Comparison of ENCODE assay signal across 11 cellular contexts in the genomic region with DNA sequence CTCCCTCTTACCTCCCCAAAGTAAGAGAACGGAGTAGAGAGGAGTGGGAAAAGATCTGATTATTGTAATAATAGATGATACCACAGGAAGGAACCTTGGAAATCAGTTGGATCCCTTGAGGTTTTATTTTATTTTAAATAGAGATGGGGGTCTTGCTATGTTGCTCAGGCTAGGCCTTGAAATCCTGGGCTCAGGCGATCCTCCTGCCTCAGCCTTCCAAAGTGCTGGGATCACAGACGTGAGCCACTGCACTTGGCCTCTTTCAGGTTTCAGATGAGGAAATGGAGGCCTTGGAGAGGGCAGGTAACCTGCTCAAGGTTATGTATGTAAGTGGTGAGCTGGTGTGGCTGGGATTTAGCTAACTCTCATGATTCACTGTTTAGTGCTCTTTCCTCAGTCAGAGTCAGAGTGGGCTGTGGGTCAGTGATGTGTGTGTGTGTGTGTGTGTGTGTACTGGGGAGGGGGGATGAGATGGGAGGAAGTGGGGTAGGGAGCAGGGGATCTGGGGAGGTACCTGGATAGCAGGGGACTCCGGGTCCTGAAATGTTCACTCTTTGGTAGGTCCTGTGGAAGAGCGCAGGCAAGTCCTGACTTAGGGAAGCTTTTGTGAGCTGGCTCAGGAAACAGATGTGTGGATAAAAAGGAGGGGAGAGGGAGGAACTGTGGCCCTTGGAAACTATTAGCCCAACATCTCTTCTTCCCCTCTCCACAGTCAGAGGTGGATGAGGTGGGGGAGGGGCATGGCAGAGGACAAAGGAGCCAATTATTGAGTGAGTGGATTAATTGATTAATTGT. TPM values are rescaled to one million over a fixed set of nuclear protein-coding genes. Genes with fewer than 3 reads are reported as not detected.
DNase-seq lines count a peak whose midpoint lies in the region; ATAC-seq and TF ChIP-seq lines count a peak whose summit lies in the region.
"Had no signal": no experiment of that assay in that cellular context is flagged by ENCODE, and none has a peak within 500 bp of the region (broad histone marks: within the 10 kb centered on the region; RNA-seq: fewer than 3 reads in every experiment).

No MANE protein-coding gene starts in this region.

- intact Hi-C loops in activated CD4-positive, alpha-beta T cell treated with anti-CD3 and anti-CD28 coated beads for 36 hours (cut with DNase I, micrococcal nuclease) = loop anchor here in 1 of 2 experiments (1.0 kb wide), 1 partner anchor 10 kb away; no protein-coding TSS in a partner anchor

- peaks cover 34% of the 10 kb centered on the region for H3K27me3 Mint-ChIP-seq in activated CD4-positive, alpha-beta T cell treated with anti-CD3 and anti-CD28 coated beads for 36 hours
- H3K27me3 Mint-ChIP-seq in glutamatergic neuron (ENCODE audit: unreplicated experiment) (peaks cover 4% of the 10 kb centered on the region), mesothelial cell of epicardium (ENCODE audit: low read depth) (peaks cover 63% of the 10 kb centered on the region)

- H3K4me3 ChIP-seq in OCI-LY1 (ENCODE audit: low read depth, low read length, poor library complexity, severe bottlenecking) (peak overlapping the region; percentile 66), skeletal muscle tissue (ENCODE audit: low read length in 3 of 3) (peak overlapping the region in 2 of 3 donors; percentile 34 to 41)
- H3K4me3 ChIP-seq: SK-N-MC had no signal

- no peak for DNase-seq in activated CD4-positive, alpha-beta T cell treated with anti-CD3 and anti-CD28 coated beads for 36 hours
- DNase-seq in activated CD4-positive, alpha-beta T cell treated with anti-CD3 and anti-CD28 coated beads, Interleukin-2, amount 50 U/mL, for 1 hour = no peak
- DNase-seq in glutamatergic neuron (no peak), mesothelial cell of epicardium (ENCODE audit: low spot score in 2 of 2, unreplicated experiment in 2 of 2) (no peak), germinal center (ENCODE audit: low spot score) (no peak)

- 0 out of 2 replicates have a peak, but pooled peaks cover 5% of the 10 kb centered on the region for H3K36me3 ChIP-seq in OCI-LY1 (ENCODE audit: insufficient read depth, low read length)
- H3K36me3 ChIP-seq in skeletal muscle tissue (ENCODE audit: control insufficient read depth in 3 of 3, insufficient read depth in 3 of 3, low read length in 3 of 3) = no peaks in the 10 kb centered on the region

- CTCF ChIA-PET in activated CD4-positive, alpha-beta T cell treated with anti-CD3 and anti-CD28 coated beads for 36 hours (lab: Charles Lee) = interaction anchor here (0.6 to 3.7 kb wide), 27 partner anchors 10 to 1964 kb away, joined by 3 to 92 read pairs (median 5); a partner anchor contains a TSS

- H3K9me3 ChIP-seq in OCI-LY1 (ENCODE audit: low read length) (no peaks in the 10 kb centered on the region), skeletal muscle tissue (ENCODE audit: control insufficient read depth in 3 of 3, low read length in 3 of 3) (no peaks in the 10 kb centered on the region)

- H4K20me1 ChIP-seq in OCI-LY1 (ENCODE audit: insufficient read depth, low read length) = no peaks in the 10 kb centered on the region

- H3K4me2 ChIP-seq in OCI-LY1 (ENCODE audit: low read length) = peak overlapping the region; percentile 76

- peak overlapping the region; percentile 43 for H3K27ac Mint-ChIP-seq in activated CD4-positive, alpha-beta T cell treated with anti-CD3 and anti-CD28 coated beads for 36 hours
- H3K27ac Mint-ChIP-seq in glutamatergic neuron (ENCODE audit: unreplicated experiment) (peak overlapping the region; percentile 90), mesothelial cell of epicardium (no peak overlapping the region)

- peak; percentile 21 for ATAC-seq in activated CD4-positive, alpha-beta T cell treated with anti-CD3 and anti-CD28 coated beads for 36 hours
- ATAC-seq in HG03045 (IDR thresholded peaks at IDR 0.05; ENCODE audit: unreplicated experiment) = no peak

- peaks cover 11% of the 10 kb centered on the region for H3K4me1 Mint-ChIP-seq in activated CD4-positive, alpha-beta T cell treated with anti-CD3 and anti-CD28 coated beads for 36 hours
- H3K4me1 Mint-ChIP-seq in glutamatergic neuron (ENCODE audit: low read depth, unreplicated experiment) = peaks cover 20% of the 10 kb centered on the region
- H3K4me1 Mint-ChIP-seq in mesothelial cell of epicardium = peaks cover 46% of the 10 kb centered on the region

- POLR2A ChIA-PET in activated CD4-positive, alpha-beta T cell treated with anti-CD3 and anti-CD28 coated beads for 36 hours (lab: Charles Lee) = interaction anchor here (0.6 kb wide), 1 partner anchor 213 kb away, joined by 3 read pairs; no protein-coding TSS in a partner anchor

- H3K4me1 ChIP-seq in OCI-LY1 (ENCODE audit: insufficient read depth, low read length, severe bottlenecking) = peaks cover 76% of the 10 kb centered on the region
- peaks cover 11 to 12% (median 12%) of the 10 kb centered on the region in 3 donors for H3K4me1 ChIP-seq in skeletal muscle tissue (ENCODE audit: control insufficient read depth in 3 of 3, insufficient read depth in 3 of 3, low read length in 3 of 3)

- H3K79me2 ChIP-seq in OCI-LY1 (ENCODE audit: insufficient read depth, low read length) = no peaks in the 10 kb centered on the region

- no peak for TF ChIP-seq CTCF in OCI-LY1 (IDR thresholded peaks at IDR 0.05; ENCODE audit: low read length)
- TF ChIP-seq CTCF in glutamatergic neuron (IDR thresholded peaks at IDR 0.05; ENCODE audit: partially characterized antibody, unreplicated experiment) = no peak
- TF ChIP-seq CTCF in mesothelial cell of epicardium (IDR thresholded peaks at IDR 0.05; ENCODE audit: unreplicated experiment) = no peak

- no peak overlapping the region for H2AFZ ChIP-seq in OCI-LY1 (ENCODE audit: low read length)

- H3K9me3 Mint-ChIP-seq in activated CD4-positive, alpha-beta T cell treated with anti-CD3 and anti-CD28 coated beads for 36 hours (ENCODE audit: low read depth) = no peaks in the 10 kb centered on the region
- H3K9me3 Mint-ChIP-seq in glutamatergic neuron (ENCODE audit: unreplicated experiment) (peaks cover 6% of the 10 kb centered on the region), mesothelial cell of epicardium (no peaks in the 10 kb centered on the region)

- no peaks in the 10 kb centered on the region for H3K36me3 Mint-ChIP-seq in activated CD4-positive, alpha-beta T cell treated with anti-CD3 and anti-CD28 coated beads for 36 hours (ENCODE audit: low read depth)
- H3K36me3 Mint-ChIP-seq in glutamatergic neuron (ENCODE audit: unreplicated experiment) = no peaks in the 10 kb centered on the region
- no peaks in the 10 kb centered on the region for H3K36me3 Mint-ChIP-seq in mesothelial cell of epicardium

- H3K9ac ChIP-seq in OCI-LY1 (ENCODE audit: low read length) (peak overlapping the region; percentile 75; the same call in 1 of the 2 replicates), skeletal muscle tissue (ENCODE audit: low read depth in 1 of 3, low read length in 3 of 3) (no peak overlapping the region)

- H3F3A ChIP-seq in OCI-LY1 (ENCODE audit: insufficient read depth, low read length) = 0 out of 2 replicates have a peak, but pooled peaks cover 9% of the 10 kb centered on the region

- no peaks in the 10 kb centered on the region for H3K9me2 ChIP-seq in OCI-LY1 (ENCODE audit: low read depth, low read length)

- H3K27ac ChIP-seq in OCI-LY1 (ENCODE audit: low read depth, low read length, poor library complexity, severe bottlenecking) = peak overlapping the region; percentile 94
- H3K27ac ChIP-seq in skeletal muscle tissue (ENCODE audit: low read depth, low read length) = no peak overlapping the region
- H3K27ac ChIP-seq: SK-N-MC had no signal

- H3K27me3 ChIP-seq in OCI-LY1 (ENCODE audit: insufficient read depth, low read length) (no peaks in the 10 kb centered on the region), skeletal muscle tissue (ENCODE audit: control insufficient read depth in 3 of 3, insufficient read depth in 3 of 3, low read length in 3 of 3) (peaks cover 17 to 55% (median 39%) of the 10 kb centered on the region in 3 donors)

- H3K4me3 Mint-ChIP-seq in activated CD4-positive, alpha-beta T cell treated with anti-CD3 and anti-CD28 coated beads for 36 hours = peak overlapping the region; percentile 31
- H3K4me3 Mint-ChIP-seq in glutamatergic neuron (ENCODE audit: unreplicated experiment) = peak overlapping the region; percentile 81
- H3K4me3 Mint-ChIP-seq in mesothelial cell of epicardium = no peak overlapping the region

RNA-seq across cellular contexts. Expression of a gene that starts 4.7 kb away (rescaled TPM):
- total RNA-seq in activated CD4-positive, alpha-beta T cell treated with anti-CD3 and anti-CD28 coated beads for 36 hours = not detected
- total RNA-seq in glutamatergic neuron (ENCODE audit: unreplicated experiment) = not detected
- total RNA-seq in skeletal muscle tissue = not detected
- total RNA-seq in mesothelial cell of epicardium = not detected in 3 replicates
- total RNA-seq: kidney epithelial cell, sciatic nerve had no signal

RNA-seq across cellular contexts. Expression of a gene that starts 29.2 kb away (rescaled TPM):
- total RNA-seq in activated CD4-positive, alpha-beta T cell treated with anti-CD3 and anti-CD28 coated beads for 36 hours = 10 to 100 TPM; 17.1 to 20.4 TPM
- total RNA-seq in glutamatergic neuron (ENCODE audit: unreplicated experiment) (151 TPM), skeletal muscle tissue (49.1 TPM), mesothelial cell of epicardium (124 to 130 TPM (median 124 TPM) in 3 replicates)
